In the genomic region with DNA sequence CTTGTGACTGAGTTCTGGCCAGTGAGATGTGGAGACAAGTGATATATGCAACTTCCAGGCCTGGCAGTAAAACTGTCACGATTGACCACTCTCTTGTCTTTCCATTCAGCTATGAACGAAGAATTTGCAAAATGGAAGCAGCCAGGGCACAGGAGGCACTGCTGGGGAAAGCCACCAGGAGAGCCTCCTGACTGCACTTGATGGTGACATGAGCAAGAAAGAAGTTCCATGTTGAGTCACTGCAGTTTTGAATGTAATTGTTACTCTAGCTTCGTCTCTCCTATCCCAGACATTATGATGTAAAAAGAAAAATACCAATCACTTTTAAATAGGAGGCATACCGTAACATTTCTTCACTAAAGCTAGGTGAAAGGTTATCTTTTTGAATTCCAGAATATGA, we compare ENCODE assay signal across 8 cellular contexts.
"Had no signal": no experiment of that assay in that cellular context is flagged by ENCODE, and none has a peak within 500 bp of the region (broad histone marks: within the 10 kb centered on the region; RNA-seq: fewer than 3 reads in every experiment).

No MANE protein-coding gene starts in this region.

- H3K9me3 ChIP-seq: HAP-1 had no signal

- H3K4me3 ChIP-seq: GM23248, HAP-1 had no signal

- ATAC-seq: HCT116 had no signal

- H3K9ac ChIP-seq: GM23248 had no signal

- H3K4me1 ChIP-seq: HAP-1 had no signal

- H3K4me3 Mint-ChIP-seq: HFFc6 had no signal

- H3K27ac ChIP-seq: GM23248 had no signal

- FAIRE-seq: HTR-8/SVneo had no signal

- H3K27ac Mint-ChIP-seq: HFFc6 had no signal

- H2AFZ ChIP-seq: GM23248 had no signal

- DNase-seq: GM23248, GOT3, H7, HFFc6, IMR-90 had no signal

- H3K9me3 Mint-ChIP-seq: HFFc6 had no signal
